ENCODE assay signal across 9 cellular contexts in the genomic region with DNA sequence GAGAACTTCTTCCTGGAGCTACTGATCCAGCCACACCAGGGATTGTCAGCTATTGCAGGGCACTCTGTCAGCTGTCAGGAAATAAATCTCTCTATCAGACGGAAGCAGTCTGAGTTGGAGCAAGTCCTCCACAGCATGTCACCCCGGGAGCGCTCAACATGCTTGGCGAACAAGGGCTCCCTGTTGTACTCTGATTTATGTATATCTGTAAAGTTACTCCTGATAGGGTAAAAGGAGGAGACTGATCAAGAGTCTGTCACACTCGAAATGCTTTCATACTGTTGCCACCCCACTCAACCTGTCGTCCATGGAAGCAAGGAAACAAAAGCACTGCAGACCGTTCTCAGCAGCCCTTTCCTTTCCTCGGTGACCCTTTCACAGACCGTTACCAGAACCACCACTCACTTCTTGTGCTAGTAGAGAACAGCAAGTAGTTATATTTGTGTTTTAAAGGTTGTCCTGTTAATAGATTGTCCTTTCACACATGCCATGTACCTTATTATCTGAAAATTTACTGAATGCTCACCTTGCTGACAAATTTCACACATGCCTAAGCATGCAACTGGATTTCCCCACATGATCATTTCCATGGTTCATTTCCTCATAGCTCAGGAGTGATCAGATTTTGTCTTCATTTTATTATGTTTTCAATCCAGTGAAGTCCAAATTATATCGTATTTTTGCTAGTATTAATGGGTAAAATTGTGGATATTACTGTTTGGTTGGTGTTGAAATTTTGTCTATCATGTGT.
DNase-seq lines count a peak whose midpoint lies in the region; ATAC-seq and TF ChIP-seq lines count a peak whose summit lies in the region.
"Had no signal": no experiment of that assay in that cellular context is flagged by ENCODE, and none has a peak within 500 bp of the region (broad histone marks: within the 10 kb centered on the region; RNA-seq: fewer than 3 reads in every experiment).

No MANE protein-coding gene starts in this region.

- intact Hi-C loops in CD14-positive monocyte (cut with micrococcal nuclease) (no loop called here), left colon (cut with DNase I, micrococcal nuclease) (no loop called here), dorsolateral prefrontal cortex (cut with DNase I) (no loop called here)

- no peaks in the 10 kb centered on the region for H3K79me2 ChIP-seq in GM23338 (replicated peaks; ENCODE audit: insufficient read depth)

- H3K27me3 ChIP-seq in GM23338 (ENCODE audit: insufficient read depth) (no peaks in the 10 kb centered on the region), RWPE2 (ENCODE audit: insufficient read depth, poor library complexity, severe bottlenecking) (no peaks in the 10 kb centered on the region), dorsolateral prefrontal cortex (no peaks in the 10 kb centered on the region)

- H3K4me3 Mint-ChIP-seq in CD14-positive monocyte (peak overlapping the region; percentile 63 to 85), GM23338 (no peak overlapping the region)

- H3F3A ChIP-seq in GM23338 (replicated peaks; ENCODE audit: low read depth) = no peaks in the 10 kb centered on the region

- H3K4me2 ChIP-seq in GM23338 = no peak overlapping the region

- H3K36me3 Mint-ChIP-seq in CD14-positive monocyte (no peaks in the 10 kb centered on the region), GM23338 (ENCODE audit: low read depth) (peaks cover 3% of the 10 kb centered on the region; the same call in 1 of the 3 replicates)

- H3K27ac Mint-ChIP-seq in CD14-positive monocyte (peak overlapping the region in 1 of 7 donors; percentile 63), GM23338 (no peak overlapping the region; the same call in 1 of the 2 replicates)
- H3K27ac Mint-ChIP-seq: activated T-helper 2 cell treated with anti-CD3 and anti-CD28 coated beads, Interferon-gamma antibody, Interleukin-2, Interleukin-4, amounts not matched to agents 10 μg/mL and 5 μg/mL and 100 μg/mL, durations not matched to agents 14 hours and 24 hours and 36 hours had no signal

- H3K4me1 Mint-ChIP-seq in CD14-positive monocyte = peaks cover 8% of the 10 kb centered on the region
- peaks cover 32% of the 10 kb centered on the region for H3K4me1 Mint-ChIP-seq in GM23338

- H3K27me3 Mint-ChIP-seq in CD14-positive monocyte (ENCODE audit: low read depth in 3 of 3) (no peaks in the 10 kb centered on the region), GM23338 (ENCODE audit: insufficient read depth, low read depth, poor library complexity) (peaks cover 1% of the 10 kb centered on the region)

- H3K9me3 Mint-ChIP-seq in CD14-positive monocyte (no peaks in the 10 kb centered on the region), GM23338 (no peaks in the 10 kb centered on the region)
- H3K9me3 Mint-ChIP-seq: activated T-helper 2 cell treated with anti-CD3 and anti-CD28 coated beads, Interferon-gamma antibody, Interleukin-2, Interleukin-4, amounts not matched to agents 10 μg/mL and 5 μg/mL and 100 μg/mL, durations not matched to agents 14 hours and 24 hours and 36 hours had no signal

- peaks cover 27% of the 10 kb centered on the region for H3K4me1 ChIP-seq in GM23338 (ENCODE audit: insufficient read depth)
- H3K4me1 ChIP-seq in RWPE2 (ENCODE audit: insufficient read depth, poor library complexity, severe bottlenecking) = no peaks in the 10 kb centered on the region

- H3K36me3 ChIP-seq in GM23338 (ENCODE audit: insufficient read depth) (no peaks in the 10 kb centered on the region), RWPE2 (ENCODE audit: low read depth) (no peaks in the 10 kb centered on the region)

- peak; percentile 65 for ATAC-seq in GM23338
- ATAC-seq in RWPE2 (ENCODE audit: low read depth) = peak; percentile 52
- peak; percentile 100 for ATAC-seq in left colon
- no peak for ATAC-seq in left lobe of liver
- no peak for ATAC-seq in HG03095 (IDR thresholded peaks at IDR 0.05; ENCODE audit: unreplicated experiment)
- ATAC-seq in omental fat pad (ENCODE audit: low FRiP score) = no peak

- TF ChIP-seq CTCF in CD14-positive monocyte (IDR thresholded peaks at IDR 0.05) (no peak), GM23338 (conservative IDR thresholded peaks at IDR 0.05; ENCODE audit: low read depth in 2 of 2) (no peak), RWPE2 (IDR thresholded peaks at IDR 0.05; ENCODE audit: poor library complexity, severe bottlenecking) (no peak), omental fat pad (IDR thresholded peaks at IDR 0.05) (no peak), dorsolateral prefrontal cortex (IDR thresholded peaks at IDR 0.05 in 54 of 56, conservative IDR thresholded peaks at IDR 0.05 in 2 of 56; ENCODE audit: low read depth in 1 of 56, partially characterized antibody in 56 of 56) (no peak)

- no peaks in the 10 kb centered on the region for H4K20me1 ChIP-seq in GM23338 (replicated peaks; ENCODE audit: insufficient read depth)

- no peak overlapping the region for H2AFZ ChIP-seq in GM23338

- no peaks in the 10 kb centered on the region for H3K9me2 ChIP-seq in GM23338 (ENCODE audit: insufficient read depth)

- no peak overlapping the region for H3K27ac ChIP-seq in GM23338 (ENCODE audit: low read depth)
- no peak overlapping the region for H3K27ac ChIP-seq in RWPE2 (ENCODE audit: poor library complexity, severe bottlenecking)
- no peak overlapping the region for H3K27ac ChIP-seq in dorsolateral prefrontal cortex

- no peak overlapping the region for H3K4me3 ChIP-seq in GM23338
- H3K4me3 ChIP-seq in RWPE2 (ENCODE audit: severe bottlenecking) = no peak overlapping the region
- H3K4me3 ChIP-seq in dorsolateral prefrontal cortex = peak overlapping the region in 14 of 59 donors; percentile 9 to 50 (median 26)

- H3K9me3 ChIP-seq in RWPE2 (ENCODE audit: severe bottlenecking) = no peaks in the 10 kb centered on the region

- DNase-seq in CD14-positive monocyte (ENCODE audit: low spot score) (no peak), GM23338 (ENCODE audit: low spot score) (peak; percentile 30), RWPE2 (ENCODE audit: low spot score) (no peak), left colon (peak; percentile 32 to 35), left lobe of liver (ENCODE audit: low spot score) (no peak), omental fat pad (ENCODE audit: low spot score) (no peak), dorsolateral prefrontal cortex (no peak)

TF ChIP-seq in GM23338, 12 proteins besides CTCF, POLR2A, EP300 and RAD21 (continues in another document):
- TF ChIP-seq EZH2 (IDR thresholded peaks at IDR 0.05; ENCODE audit: low read depth, unreplicated experiment) (no peak), EZH2phosphoT487 (IDR thresholded peaks at IDR 0.05; ENCODE audit: unreplicated experiment) (no peak), ZNF114 (CRISPR knock-in tag; IDR thresholded peaks at IDR 0.05) (no peak), NANOG (IDR thresholded peaks at IDR 0.05; ENCODE audit: borderline replicate concordance) (no peak), JUNB (IDR thresholded peaks at IDR 0.05; ENCODE audit: unreplicated experiment) (no peak), CREB1 (CRISPR knock-in tag; IDR thresholded peaks at IDR 0.05; ENCODE audit: low read depth) (no peak), STAT1 (IDR thresholded peaks at IDR 0.05; ENCODE audit: unreplicated experiment) (no peak)

Comparison
In these comparisons a context has a peak if more than half of its experiments do, and no peak if none do; other contexts are left out.
1. DNase-seq: peak in GM23338 (single experiment) and left colon (2 of 2); none in CD14-positive monocyte (single experiment), RWPE2 (single experiment), left lobe of liver (single experiment), omental fat pad (single experiment) and dorsolateral prefrontal cortex (0 of 10).
2. ATAC-seq: peak in GM23338 (single experiment), RWPE2 (single experiment) and left colon (single experiment); none in left lobe of liver (single experiment), HG03095 (single experiment) and omental fat pad (single experiment).